In genomic region chr12:84874825-84875139, GRCh38 we compare ENCODE assay signal across 21 cellular contexts. TPM values are rescaled to one million over a fixed set of nuclear protein-coding genes. Genes with fewer than 3 reads are reported as not detected.
DNase-seq lines count a peak whose midpoint lies in the region; ATAC-seq, FAIRE-seq and TF ChIP-seq lines count a peak whose summit lies in the region.
"Had no signal": no experiment of that assay in that cellular context is flagged by ENCODE, and none has a peak within 500 bp of the region (broad histone marks: within the 10 kb centered on the region; RNA-seq: fewer than 3 reads in every experiment).

No MANE protein-coding gene starts in this region.

- H3K9me3 Mint-ChIP-seq in CD4-positive, alpha-beta T cell: no peaks in the 10 kb centered on the region
- H3K9me3 Mint-ChIP-seq in endothelial cell (ENCODE audit: unreplicated experiment): no peaks in the 10 kb centered on the region
- no peaks in the 10 kb centered on the region for H3K9me3 Mint-ChIP-seq in MCF 10A (ENCODE audit: unreplicated experiment)
- H3K9me3 Mint-ChIP-seq: CD8-positive, alpha-beta memory T cell; T-helper 1 cell treated with Interleukin-12 subunit alpha and Interleukin-12 subunit beta and Interleukin-4 antibody, amounts not matched to agents 30 μg/mL and 1 μg/mL, for 36 hours had no signal

- intact Hi-C loops in CD4-positive, alpha-beta T cell (cut with DNase I, micrococcal nuclease): loop anchor here (1.0 to 10.0 kb wide), 4 partner anchors 154 to 1046 kb away; no protein-coding TSS in a partner anchor
- intact Hi-C loops in MCF 10A (cut with micrococcal nuclease): loop anchor here (1.0 to 10.0 kb wide), 4 partner anchors 36 to 580 kb away; no protein-coding TSS in a partner anchor

- H3K27ac Mint-ChIP-seq in CD4-positive, alpha-beta T cell: no peak overlapping the region
- H3K27ac Mint-ChIP-seq in endothelial cell (ENCODE audit: unreplicated experiment): no peak overlapping the region
- no peak overlapping the region for H3K27ac Mint-ChIP-seq in MCF 10A (ENCODE audit: low read depth, unreplicated experiment)
- H3K27ac Mint-ChIP-seq: CD8-positive, alpha-beta memory T cell; T-helper 1 cell treated with Interleukin-12 subunit alpha and Interleukin-12 subunit beta and Interleukin-4 antibody, amounts not matched to agents 30 μg/mL and 1 μg/mL, for 36 hours had no signal

- no peaks in the 10 kb centered on the region for H3K27me3 ChIP-seq in CD4-positive, alpha-beta T cell (ENCODE audit: control insufficient read depth, insufficient read depth, low read length)
- H3K27me3 ChIP-seq: neutrophil, Peyer's patch, uterus had no signal

- TF ChIP-seq POLR2A in H54 (IDR thresholded peaks at IDR 0.05; ENCODE audit: low read depth, low read length): no peak

- no peak overlapping the region for H3K27ac ChIP-seq in CD4-positive, alpha-beta T cell (ENCODE audit: low read depth, low read length)
- H3K27ac ChIP-seq: neutrophil, Peyer's patch, prostate gland, uterus, WERI-Rb-1 had no signal

- CTCF ChIA-PET in CD4-positive, alpha-beta T cell (lab: Charles Lee): interaction anchor here (1.5 kb wide), 1 partner anchor 12 kb away, joined by 4 read pairs; no protein-coding TSS in a partner anchor
- CTCF ChIA-PET in MCF 10A (lab: Yijun Ruan, JAX): interaction anchor here (0.6 to 11.5 kb wide), 22 partner anchors 10 to 704 kb away, joined by 3 to 282 read pairs (median 3); partner anchors contain the start of genes LRRIQ1, SLC6A15 and TSPAN19

- H3K36me3 Mint-ChIP-seq in CD4-positive, alpha-beta T cell (ENCODE audit: low read depth): no peaks in the 10 kb centered on the region
- no peaks in the 10 kb centered on the region for H3K36me3 Mint-ChIP-seq in endothelial cell (ENCODE audit: low read depth, unreplicated experiment)
- H3K36me3 Mint-ChIP-seq in MCF 10A (ENCODE audit: insufficient read depth, unreplicated experiment): peaks cover 21% of the 10 kb centered on the region
- H3K36me3 Mint-ChIP-seq: CD8-positive, alpha-beta memory T cell had no signal

- FAIRE-seq in H54 (lab: Jason Lieb, UNC): no peak

- H3K9me3 ChIP-seq in CD4-positive, alpha-beta T cell (ENCODE audit: control insufficient read depth, low read length): no peaks in the 10 kb centered on the region
- H3K9me3 ChIP-seq: neutrophil, Peyer's patch, prostate gland, uterus had no signal

- no TSS peak for BruUV-seq in MCF 10A (replicated peaks; lab: Mats Ljungman, UMichigan)

- H3K4me3 Mint-ChIP-seq in CD4-positive, alpha-beta T cell: no peak overlapping the region
- H3K4me3 Mint-ChIP-seq in endothelial cell (ENCODE audit: unreplicated experiment) (no peak overlapping the region), MCF 10A (ENCODE audit: unreplicated experiment) (no peak overlapping the region)
- H3K4me3 Mint-ChIP-seq: CD8-positive, alpha-beta memory T cell; T-helper 1 cell treated with Interleukin-12 subunit alpha and Interleukin-12 subunit beta and Interleukin-4 antibody, amounts not matched to agents 30 μg/mL and 1 μg/mL, for 36 hours had no signal

- ATAC-seq in CD4-positive, alpha-beta T cell (ENCODE audit: poor library complexity): no peak
- ATAC-seq in GM19452 (IDR thresholded peaks at IDR 0.05; ENCODE audit: unreplicated experiment) (peak; percentile 13), HG03342 (IDR thresholded peaks at IDR 0.05; ENCODE audit: unreplicated experiment) (peak; percentile 3)

- no peak for DNase-seq in CD4-positive, alpha-beta T cell
- DNase-seq in endothelial cell (ENCODE audit: low spot score) (no peak), H54 (ENCODE audit: insufficient read length, low spot score) (no peak), MCF 10A (ENCODE audit: unreplicated experiment) (no peak), Ammon's horn (ENCODE audit: low spot score) (no peak), putamen (ENCODE audit: low spot score) (no peak)
- DNase-seq: activated CD4-positive, alpha-beta T cell treated with anti-CD3 and anti-CD28 coated beads, Interleukin-2, amount 50 U/mL, for 1 hour; activated effector memory CD4-positive, alpha-beta T cell treated with Interleukin-2 at 50 U/mL for 16 hours; effector CD4-positive, alpha-beta T cell; GDM1; Peyer's patch; stimulated activated CD4-positive, alpha-beta T cell treated with anti-CD3 and anti-CD28 coated beads, Interleukin-1b, Interleukin-23, amount 100 ng/mL, for 48 hours; uterus; WERI-Rb-1 had no signal

- POLR2A ChIA-PET in CD4-positive, alpha-beta T cell (lab: Charles Lee): interaction anchor here (1.4 kb wide), 1 partner anchor 13 kb away, joined by 3 read pairs; no protein-coding TSS in a partner anchor
- POLR2A ChIA-PET in MCF 10A (lab: Yijun Ruan, JAX): interaction anchor here (1.0 to 5.7 kb wide), 4 partner anchors 37 to 161 kb away, joined by 3 to 36 read pairs (median 10); partner anchors contain the start of genes LRRIQ1, SLC6A15 and TSPAN19

- H3K4me1 Mint-ChIP-seq in CD4-positive, alpha-beta T cell (ENCODE audit: low read depth): no peaks in the 10 kb centered on the region
- H3K4me1 Mint-ChIP-seq in endothelial cell (ENCODE audit: unreplicated experiment): no peaks in the 10 kb centered on the region
- H3K4me1 Mint-ChIP-seq in MCF 10A (ENCODE audit: insufficient read depth, unreplicated experiment): no peaks in the 10 kb centered on the region
- H3K4me1 Mint-ChIP-seq: CD8-positive, alpha-beta memory T cell had no signal

- TF ChIP-seq CTCF in CD4-positive, alpha-beta T cell (IDR thresholded peaks at IDR 0.05): peak; percentile 52
- TF ChIP-seq CTCF in endothelial cell (IDR thresholded peaks at IDR 0.05; ENCODE audit: unreplicated experiment) (peak; percentile 56), MCF 10A (IDR thresholded peaks at IDR 0.05; ENCODE audit: unreplicated experiment) (no peak)

- no peaks in the 10 kb centered on the region for H3K27me3 Mint-ChIP-seq in CD4-positive, alpha-beta T cell
- peaks cover 3% of the 10 kb centered on the region for H3K27me3 Mint-ChIP-seq in endothelial cell (ENCODE audit: unreplicated experiment)
- H3K27me3 Mint-ChIP-seq in MCF 10A (ENCODE audit: insufficient read depth, unreplicated experiment): no peaks in the 10 kb centered on the region
- H3K27me3 Mint-ChIP-seq: CD8-positive, alpha-beta memory T cell had no signal

RNA-seq across cellular contexts. Expression of gene SLC6A15, which starts 37.8 kb away (rescaled TPM):
- total RNA-seq in CD4-positive, alpha-beta T cell: not detected
- 5.3 TPM for total RNA-seq in endothelial cell (ENCODE audit: unreplicated experiment)
- 94.0 and 96.3 TPM in 2 replicates for total RNA-seq in MCF 10A (2022)
- total RNA-seq: CD8-positive, alpha-beta memory T cell; mononuclear cell had no signal

Comparison
In these comparisons a context has a peak if more than half of its experiments do, and no peak if none do; other contexts are left out.
1. RNA of gene SLC6A15, which starts 37.8 kb away (total RNA-seq): 94.0 to 96.3 TPM in MCF 10A; 5.3 TPM in endothelial cell (single experiment) and not detected in CD4-positive, alpha-beta T cell; every median in the first group is over 10 times any median in the second.